1 cellular context compared by ENCODE assay signal in the genomic region with DNA sequence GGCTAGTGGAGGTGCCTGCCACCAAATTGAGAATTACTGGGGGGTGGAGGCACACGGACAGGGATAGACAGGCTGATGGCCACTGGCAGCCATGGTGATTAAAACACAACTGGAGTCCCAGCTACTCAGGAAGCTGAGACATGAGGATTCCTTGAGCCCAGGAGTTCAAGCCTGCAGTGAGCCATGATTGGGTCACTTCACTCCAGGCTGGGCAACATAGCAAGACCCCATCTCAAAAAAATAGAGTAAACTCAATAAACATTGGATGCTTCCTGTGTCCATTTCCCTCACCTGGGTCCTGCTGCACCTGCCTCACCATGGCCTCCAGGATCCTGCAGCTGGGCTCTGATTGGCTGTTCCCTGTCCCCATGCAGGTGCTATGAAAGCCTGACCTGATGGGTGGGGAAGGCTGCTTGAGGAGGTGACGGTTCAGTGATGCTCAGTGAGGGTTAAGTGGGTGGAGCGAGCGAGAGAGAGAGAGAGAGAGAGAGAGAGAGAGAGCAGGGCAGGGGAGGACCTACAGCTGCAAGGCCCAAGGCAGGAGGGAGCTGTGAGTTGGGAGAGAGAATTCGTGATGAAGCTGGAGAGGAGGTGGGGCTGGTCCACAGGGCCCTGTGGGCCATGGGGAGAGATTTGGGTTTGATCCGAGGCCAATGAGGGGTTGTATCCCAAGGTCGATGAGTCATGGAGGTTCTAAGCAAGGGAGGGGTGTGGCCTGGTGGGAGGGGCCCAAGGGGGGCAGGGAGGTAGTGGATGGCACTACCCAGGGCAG.
TF ChIP-seq lines count a peak whose summit lies in the region.

No MANE protein-coding gene starts in this region.

TF ChIP-seq in K562, 482 proteins besides CTCF, POLR2A, EP300 and RAD21 (continued from another document):
- TF ChIP-seq MAX (CRISPR knock-in tag; IDR thresholded peaks at IDR 0.05) (0 out of 2 replicates have a peak, but pooled peaks have one; percentile 14), SUPT5H (IDR thresholded peaks at IDR 0.05) (no peak), RBM25 (IDR thresholded peaks at IDR 0.05; ENCODE audit: low read depth, low read length, severe bottlenecking) (peak; percentile 56), HLTF (IDR thresholded peaks at IDR 0.05) (0 out of 2 replicates have a peak, but pooled peaks have one; percentile 53), SMAD1 (IDR thresholded peaks at IDR 0.05; ENCODE audit: low read depth, low read length, partially characterized antibody) (no peak), LCOR (CRISPR knock-in tag; IDR thresholded peaks at IDR 0.05) (peak; percentile 32; the same call in 1 of the 2 replicates), SMARCA5 (IDR thresholded peaks at IDR 0.05) (0 out of 2 replicates have a peak, but pooled peaks have one; percentile 23), JUN (IDR thresholded peaks at IDR 0.05; ENCODE audit: borderline replicate concordance, low read depth, low read length) (peak; percentile 44; the same call in 1 of the 2 replicates), JUN (CRISPR knock-in tag; IDR thresholded peaks at IDR 0.05; ENCODE audit: borderline replicate concordance) (no peak), ZC3H11A (IDR thresholded peaks at IDR 0.05; ENCODE audit: low read depth, low read length) (no peak), EGR1 (conservative IDR thresholded peaks at IDR 0.05) (peak; percentile 91), FOS (IDR thresholded peaks at IDR 0.05; ENCODE audit: extremely low read depth, insufficient read length) (no peak), HDGF (IDR thresholded peaks at IDR 0.05) (peak; percentile 34; the same call in 1 of the 2 replicates), BCOR (IDR thresholded peaks at IDR 0.05) (peak; percentile 13; the same call in 1 of the 2 replicates), JUND (IDR thresholded peaks at IDR 0.05; ENCODE audit: borderline replicate concordance, low read depth, low read length) (peak; percentile 62; the same call in 1 of the 2 replicates), JUND (tag; IDR thresholded peaks at IDR 0.05; ENCODE audit: borderline replicate concordance, low read depth, low read length) (peak; percentile 57; the same call in 1 of the 3 replicates), NFIC (IDR thresholded peaks at IDR 0.05) (0 out of 2 replicates have a peak, but pooled peaks have one; percentile 14), ZNF121 (CRISPR knock-in tag; conservative IDR thresholded peaks at IDR 0.05) (peak; percentile 94), ZNF79 (CRISPR knock-in tag; IDR thresholded peaks at IDR 0.05; ENCODE audit: low read depth) (no peak), KLF1 (tag; IDR thresholded peaks at IDR 0.05) (0 out of 2 replicates have a peak, but pooled peaks have one; percentile 21), ZSCAN32 (CRISPR knock-in tag; IDR thresholded peaks at IDR 0.05) (no peak), NEUROD1 (IDR thresholded peaks at IDR 0.05; ENCODE audit: borderline replicate concordance, low read depth, low read length, partially characterized antibody) (peak; percentile 18), PURB (CRISPR knock-in tag; IDR thresholded peaks at IDR 0.05; ENCODE audit: low read depth) (no peak), ATF7 (IDR thresholded peaks at IDR 0.05) (0 out of 2 replicates have a peak, but pooled peaks have one; percentile 12), FOSL1 (tag; conservative IDR thresholded peaks at IDR 0.05) (peak; percentile 77), KDM1A (IDR thresholded peaks at IDR 0.05) (peak; percentile 26 to 37; a peak in 1 of 4 replicates)
- TF ChIP-seq, protein P1, sequence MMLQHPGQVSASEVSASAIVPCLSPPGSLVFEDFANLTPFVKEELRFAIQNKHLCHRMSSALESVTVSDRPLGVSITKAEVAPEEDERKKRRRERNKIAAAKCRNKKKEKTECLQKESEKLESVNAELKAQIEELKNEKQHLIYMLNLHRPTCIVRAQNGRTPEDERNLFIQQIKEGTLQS (IDR thresholded peaks at IDR 0.05): peak; percentile 86
- TF ChIP-seq, protein P1 (CRISPR knock-in tag; conservative IDR thresholded peaks at IDR 0.05): no peak
- TF ChIP-seq, protein P2, sequence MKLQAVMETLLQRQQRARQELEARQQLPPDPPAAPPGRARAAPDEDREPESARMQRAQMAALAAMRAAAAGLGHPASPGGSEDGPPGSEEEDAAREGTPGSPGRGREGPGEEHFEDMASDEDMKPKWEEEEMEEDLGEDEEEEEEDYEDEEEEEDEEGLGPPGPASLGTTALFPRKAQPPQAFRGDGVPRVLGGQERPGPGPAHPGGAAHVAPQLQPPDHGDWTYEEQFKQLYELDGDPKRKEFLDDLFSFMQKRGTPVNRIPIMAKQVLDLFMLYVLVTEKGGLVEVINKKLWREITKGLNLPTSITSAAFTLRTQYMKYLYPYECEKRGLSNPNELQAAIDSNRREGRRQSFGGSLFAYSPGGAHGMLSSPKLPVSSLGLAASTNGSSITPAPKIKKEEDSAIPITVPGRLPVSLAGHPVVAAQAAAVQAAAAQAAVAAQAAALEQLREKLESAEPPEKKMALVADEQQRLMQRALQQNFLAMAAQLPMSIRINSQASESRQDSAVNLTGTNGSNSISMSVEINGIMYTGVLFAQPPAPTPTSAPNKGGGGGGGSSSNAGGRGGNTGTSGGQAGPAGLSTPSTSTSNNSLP (IDR thresholded peaks at IDR 0.05; ENCODE audit: borderline replicate concordance, low read depth, low read length): no peak
TF ChIP-seq in K562: peak in this region for 19.
